In the genomic region with DNA sequence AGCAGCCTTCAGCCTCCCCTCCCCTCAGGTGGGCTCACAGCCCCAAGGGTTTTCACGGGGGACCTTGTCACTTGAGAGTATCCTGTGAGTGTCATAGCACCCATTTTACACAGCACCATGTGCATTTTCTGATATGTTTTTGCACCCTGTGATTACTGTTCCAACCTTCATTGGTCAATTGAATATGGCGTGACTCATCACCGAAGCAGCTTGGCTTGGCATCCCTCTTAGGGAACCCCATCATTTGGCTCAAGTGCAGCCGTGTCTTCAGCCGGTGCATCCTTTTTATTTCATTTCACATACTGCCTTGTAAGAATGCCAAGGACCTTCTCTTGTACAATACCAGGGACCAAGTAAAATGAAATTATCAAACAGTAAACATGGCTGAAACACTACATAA, we compare ENCODE assay signal across 11 cellular contexts. TPM values are rescaled to one million over a fixed set of nuclear protein-coding genes. Genes with fewer than 3 reads are reported as not detected.
DNase-seq lines count a peak whose midpoint lies in the region; ATAC-seq and TF ChIP-seq lines count a peak whose summit lies in the region.
"Had no signal": no experiment of that assay in that cellular context is flagged by ENCODE, and none has a peak within 500 bp of the region (broad histone marks: within the 10 kb centered on the region; RNA-seq: fewer than 3 reads in every experiment).

No MANE protein-coding gene starts in this region.

- no peak for TF ChIP-seq POLR2A in esophagus muscularis mucosa (IDR thresholded peaks at IDR 0.05; ENCODE audit: low read depth)

- no peak for TF ChIP-seq CTCF in RWPE1 (conservative IDR thresholded peaks at IDR 0.05; ENCODE audit: low read depth)
- no peak for TF ChIP-seq CTCF in esophagus muscularis mucosa (IDR thresholded peaks at IDR 0.05)
- TF ChIP-seq CTCF in omental fat pad (IDR thresholded peaks at IDR 0.05): no peak
- no peak for TF ChIP-seq CTCF in colonic mucosa (IDR thresholded peaks at IDR 0.05)

- no peaks in the 10 kb centered on the region for H3K27me3 Mint-ChIP-seq in activated CD4-positive, alpha-beta T cell treated with anti-CD3 and anti-CD28 coated beads for 36 hours
- H3K27me3 Mint-ChIP-seq: T-helper 17 cell had no signal

- no peak overlapping the region for H3K27ac Mint-ChIP-seq in activated CD4-positive, alpha-beta T cell treated with anti-CD3 and anti-CD28 coated beads for 36 hours
- H3K27ac Mint-ChIP-seq: natural killer cell treated with Interleukin-12 subunit alpha and Interleukin-12 subunit beta and Interleukin-15 and Interleukin-18, amount 100 ng/mL, for 72 hours had no signal

- H3K4me3 ChIP-seq in esophagus muscularis mucosa: no peak overlapping the region
- no peak overlapping the region for H3K4me3 ChIP-seq in colonic mucosa
- H3K4me3 ChIP-seq: BLaER1 treated with 17β-estradiol and CSF1 and Interleukin-3, amounts not matched to agents 10 nM and 100 nM had no signal

- H3K9me3 ChIP-seq in esophagus muscularis mucosa: no peaks in the 10 kb centered on the region
- no peaks in the 10 kb centered on the region for H3K9me3 ChIP-seq in colonic mucosa

- no peaks in the 10 kb centered on the region for H3K36me3 Mint-ChIP-seq in activated CD4-positive, alpha-beta T cell treated with anti-CD3 and anti-CD28 coated beads for 36 hours (ENCODE audit: low read depth)
- H3K36me3 Mint-ChIP-seq: natural killer cell treated with Interleukin-12 subunit alpha and Interleukin-12 subunit beta and Interleukin-15 and Interleukin-18, amount 100 ng/mL, for 72 hours had no signal

- POLR2A ChIA-PET in RWPE1 (lab: Yijun Ruan, JAX; ENCODE audit: low non-redundant PET): no interaction called here
- POLR2A ChIA-PET in activated CD4-positive, alpha-beta T cell treated with anti-CD3 and anti-CD28 coated beads for 36 hours (lab: Charles Lee): no interaction called here

- H3K4me3 Mint-ChIP-seq in activated CD4-positive, alpha-beta T cell treated with anti-CD3 and anti-CD28 coated beads for 36 hours: no peak overlapping the region
- H3K4me3 Mint-ChIP-seq: natural killer cell treated with Interleukin-12 subunit alpha and Interleukin-12 subunit beta and Interleukin-15 and Interleukin-18, amount 100 ng/mL, for 72 hours; T-helper 17 cell had no signal

- ATAC-seq in omental fat pad (ENCODE audit: low FRiP score): peak; percentile 44
- no peak for ATAC-seq in activated CD4-positive, alpha-beta T cell treated with anti-CD3 and anti-CD28 coated beads for 36 hours
- ATAC-seq: natural killer cell treated with Interleukin-12 subunit alpha and Interleukin-12 subunit beta and Interleukin-15 and Interleukin-18, amount 100 ng/mL, for 72 hours; T-helper 17 cell had no signal

- H3K9ac ChIP-seq in colonic mucosa (ENCODE audit: low read depth in 2 of 2, low read length in 2 of 2): no peak overlapping the region
- H3K9ac ChIP-seq: BLaER1 treated with 17β-estradiol and CSF1 and Interleukin-3, amounts not matched to agents 10 nM and 100 nM had no signal

- TF ChIP-seq EP300 in esophagus muscularis mucosa (IDR thresholded peaks at IDR 0.05): no peak

- H3K27ac ChIP-seq in RWPE1 (peak overlapping the region; percentile 80), esophagus muscularis mucosa (replicated peaks in 1 of 4) (peak overlapping the region; percentile 1 to 72 (median 50)), colonic mucosa (no peak overlapping the region)
- H3K27ac ChIP-seq: BLaER1 treated with 17β-estradiol and CSF1 and Interleukin-3, amounts not matched to agents 10 nM and 100 nM had no signal

- CTCF ChIA-PET in RWPE1 (lab: Yijun Ruan, JAX): interaction anchor here (0.6 kb wide), 1 partner anchor 15 kb away, joined by 3 read pairs; no protein-coding TSS in a partner anchor
- CTCF ChIA-PET in activated CD4-positive, alpha-beta T cell treated with anti-CD3 and anti-CD28 coated beads for 36 hours (lab: Charles Lee): interaction anchor here (1.0 kb wide), 1 partner anchor 251 kb away, joined by 3 read pairs; no protein-coding TSS in a partner anchor

- H3K4me1 Mint-ChIP-seq in activated CD4-positive, alpha-beta T cell treated with anti-CD3 and anti-CD28 coated beads for 36 hours: peaks cover 21% of the 10 kb centered on the region

- no peaks in the 10 kb centered on the region for H3K27me3 ChIP-seq in esophagus muscularis mucosa
- no peaks in the 10 kb centered on the region for H3K27me3 ChIP-seq in colonic mucosa
- H3K27me3 ChIP-seq: BLaER1 treated with 17β-estradiol and CSF1 and Interleukin-3, amounts not matched to agents 10 nM and 100 nM had no signal

- intact Hi-C loops in esophagus muscularis mucosa (cut with DNase I): no loop called here
- intact Hi-C loops in activated CD4-positive, alpha-beta T cell treated with anti-CD3 and anti-CD28 coated beads for 36 hours (cut with DNase I, micrococcal nuclease): no loop called here
- intact Hi-C loops in colonic mucosa (cut with DNase I): no loop called here

- DNase-seq in Daoy (ENCODE audit: low read depth) (peak; percentile 66), RWPE1 (ENCODE audit: low spot score) (peak; percentile 41), esophagus muscularis mucosa (ENCODE audit: extremely low spot score) (no peak), omental fat pad (ENCODE audit: low spot score) (no peak), colonic mucosa (no peak), midbrain (lab: John Stamatoyannopoulos, UW) (no peak)
- DNase-seq in activated CD4-positive, alpha-beta T cell treated with anti-CD3 and anti-CD28 coated beads for 36 hours: no peak
- no peak for DNase-seq in stimulated activated naive CD4-positive, alpha-beta T cell treated with Interleukin-2 at 50 U/mL for 16 hours (lab: John Stamatoyannopoulos, UW)
- DNase-seq: T-helper 17 cell had no signal

- H3K4me1 ChIP-seq in esophagus muscularis mucosa: peaks cover 10 to 24% (median 21%) of the 10 kb centered on the region in 4 donors
- no peaks in the 10 kb centered on the region for H3K4me1 ChIP-seq in colonic mucosa

- no peaks in the 10 kb centered on the region for H3K9me3 Mint-ChIP-seq in activated CD4-positive, alpha-beta T cell treated with anti-CD3 and anti-CD28 coated beads for 36 hours (ENCODE audit: low read depth)
- H3K9me3 Mint-ChIP-seq: natural killer cell treated with Interleukin-12 subunit alpha and Interleukin-12 subunit beta and Interleukin-15 and Interleukin-18, amount 100 ng/mL, for 72 hours had no signal

- H3K36me3 ChIP-seq in esophagus muscularis mucosa: no peaks in the 10 kb centered on the region
- no peaks in the 10 kb centered on the region for H3K36me3 ChIP-seq in colonic mucosa
- H3K36me3 ChIP-seq: BLaER1 treated with 17β-estradiol and CSF1 and Interleukin-3, amounts not matched to agents 10 nM and 100 nM had no signal

- 57% methylated on average over 4 of the region's 5 CpGs for WGBS in esophagus muscularis mucosa

RNA-seq across cellular contexts. Expression of a gene that starts 57.6 kb away (rescaled TPM):
- total RNA-seq in Daoy (2014; rRNA removed; shearing (Covaris generic)): 11.4 and 14.8 TPM in 2 replicates
- total RNA-seq in esophagus muscularis mucosa (10 to 100 TPM; 14.1 to 45.8 (median 28.1) TPM), omental fat pad (10 to 100 TPM in 3 of 4 donors, 1 to 10 TPM in 1; 6.1 to 29.8 (median 24.3) TPM), colonic mucosa (10 to 100 TPM; 33.9 to 38.3 TPM)
- total RNA-seq in activated CD4-positive, alpha-beta T cell treated with anti-CD3 and anti-CD28 coated beads for 36 hours: 10 to 100 TPM in 1 of 2 experiments, 1 to 10 TPM in 1; 7.7 to 12.0 TPM

Comparison
In these comparisons a context has a peak if more than half of its experiments do, and no peak if none do; other contexts are left out.
1. DNase-seq: peak in Daoy (single experiment) and RWPE1 (single experiment); none in esophagus muscularis mucosa (single experiment), omental fat pad (single experiment), activated CD4-positive, alpha-beta T cell treated with anti-CD3 and anti-CD28 coated beads for 36 hours (single experiment), colonic mucosa (single experiment), stimulated activated naive CD4-positive, alpha-beta T cell treated with Interleukin-2 at 50 U/mL for 16 hours (single experiment) and midbrain (single experiment).